Comparison of ENCODE assay signal across 1 cellular context in the genomic region with DNA sequence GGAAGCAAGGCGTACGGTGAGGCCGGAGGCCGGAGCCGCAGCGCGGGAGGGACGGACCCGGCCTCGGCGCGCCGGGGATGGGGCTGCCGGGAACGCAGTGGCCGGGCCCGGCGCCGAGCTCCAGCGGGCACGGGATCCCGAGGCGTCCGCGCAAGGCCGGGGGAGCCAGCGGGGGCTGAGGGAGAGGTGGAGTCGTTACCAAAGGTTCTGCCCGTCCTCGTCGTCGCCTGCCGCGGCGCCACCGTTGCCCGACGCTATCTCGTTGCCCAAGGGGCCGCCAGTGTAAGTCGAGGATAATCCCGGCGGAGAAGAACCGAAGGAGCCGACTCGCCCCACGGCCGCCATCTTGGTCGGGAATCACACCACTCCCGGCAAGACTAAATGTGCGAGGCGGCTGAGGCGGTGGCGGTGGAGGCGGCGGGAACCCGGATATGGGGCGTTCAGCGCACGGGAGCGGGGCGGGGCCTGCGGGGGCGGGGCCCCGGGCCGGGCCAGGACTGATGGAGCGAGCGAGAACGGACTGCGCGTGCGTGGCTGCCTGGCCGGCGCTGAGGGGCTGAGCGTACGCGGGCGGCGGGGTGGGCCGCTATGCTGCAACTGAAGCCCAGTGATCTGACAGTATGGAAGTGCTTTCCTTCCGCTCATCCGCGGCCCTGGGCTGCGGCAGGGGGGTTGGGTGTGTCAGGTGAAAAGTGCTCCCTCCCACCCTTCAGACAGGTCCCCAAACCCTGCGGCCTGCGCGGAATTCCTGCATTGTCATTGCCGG.
TF ChIP-seq lines count a peak whose summit lies in the region.

A gene (minus strand): TSS at position 433 of the 766 bp plus-strand sequence. CDS start 88 bp downstream, at position 345.

TF ChIP-seq in HepG2, 621 proteins besides CTCF, POLR2A, EP300 and RAD21 (continued from another document and continues in another):
- TF ChIP-seq PHF21A (CRISPR knock-in tag; IDR thresholded peaks at IDR 0.05) (no peak), TAF1 (CRISPR knock-in tag; IDR thresholded peaks at IDR 0.05) (peak; percentile 94; the same call in 1 of the 2 replicates), ZNF616 (CRISPR knock-in tag; IDR thresholded peaks at IDR 0.05; ENCODE audit: low read depth) (peak; percentile 81), ZNF468 (CRISPR knock-in tag; IDR thresholded peaks at IDR 0.05) (0 out of 2 replicates have a peak, but pooled peaks have one; percentile 73), ZNF446 (CRISPR knock-in tag; IDR thresholded peaks at IDR 0.05) (no peak), SALL2 (CRISPR knock-in tag; IDR thresholded peaks at IDR 0.05) (0 out of 2 replicates have a peak, but pooled peaks have one; percentile 67), ZBTB38 (CRISPR knock-in tag; IDR thresholded peaks at IDR 0.05) (peak; percentile 64), NFE2L2 (IDR thresholded peaks at IDR 0.05; ENCODE audit: low read length) (no peak), TCF12 (IDR thresholded peaks at IDR 0.05) (no peak), TCF12 (CRISPR knock-in tag; IDR thresholded peaks at IDR 0.05) (peak; percentile 76), THYN1 (CRISPR knock-in tag; IDR thresholded peaks at IDR 0.05; ENCODE audit: borderline replicate concordance, low read depth) (no peak), POLR2AphosphoS2 (IDR thresholded peaks at IDR 0.05; ENCODE audit: low read depth, low read length) (no peak), ZNF296 (CRISPR knock-in tag; conservative IDR thresholded peaks at IDR 0.05) (no peak), SALL1 (CRISPR knock-in tag; IDR thresholded peaks at IDR 0.05) (peak; percentile 49), ZNF790 (CRISPR knock-in tag; IDR thresholded peaks at IDR 0.05; ENCODE audit: borderline replicate concordance) (no peak), ZSCAN21 (CRISPR knock-in tag; IDR thresholded peaks at IDR 0.05; ENCODE audit: borderline replicate concordance) (peak; percentile 66; the same call in 1 of the 2 replicates), NR2F6 (IDR thresholded peaks at IDR 0.05) (no peak), NR2F6 (CRISPR knock-in tag; IDR thresholded peaks at IDR 0.05) (0 out of 2 replicates have a peak, but pooled peaks have one; percentile 18), ERF (CRISPR knock-in tag; IDR thresholded peaks at IDR 0.05) (no peak), ELF1 (CRISPR knock-in tag; IDR thresholded peaks at IDR 0.05) (peak; percentile 82), ZNF12 (CRISPR knock-in tag; IDR thresholded peaks at IDR 0.05) (no peak), ZNF282 (IDR thresholded peaks at IDR 0.05; ENCODE audit: partially characterized antibody) (no peak), HOXD1 (CRISPR knock-in tag; IDR thresholded peaks at IDR 0.05) (0 out of 2 replicates have a peak, but pooled peaks have one; percentile 14), ZKSCAN8 (CRISPR knock-in tag; IDR thresholded peaks at IDR 0.05; ENCODE audit: borderline replicate concordance) (no peak; the same call in 1 of the 2 replicates), GPN1 (CRISPR knock-in tag; IDR thresholded peaks at IDR 0.05; ENCODE audit: borderline replicate concordance) (0 out of 2 replicates have a peak, but pooled peaks have one; percentile 40), REXO4 (CRISPR knock-in tag; IDR thresholded peaks at IDR 0.05; ENCODE audit: borderline replicate concordance) (peak; percentile 69; the same call in 1 of the 2 replicates), NCOA1 (CRISPR knock-in tag; IDR thresholded peaks at IDR 0.05) (no peak), ZNF10 (CRISPR knock-in tag; IDR thresholded peaks at IDR 0.05; ENCODE audit: borderline replicate concordance, low read depth) (no peak), HNRNPL (IDR thresholded peaks at IDR 0.05; ENCODE audit: low read depth, low read length) (no peak), ZZZ3 (CRISPR knock-in tag; IDR thresholded peaks at IDR 0.05; ENCODE audit: borderline replicate concordance) (no peak), ZNF713 (CRISPR knock-in tag; IDR thresholded peaks at IDR 0.05) (no peak), ZNF33A (CRISPR knock-in tag; IDR thresholded peaks at IDR 0.05; ENCODE audit: borderline replicate concordance) (no peak), ZNF232 (CRISPR knock-in tag; IDR thresholded peaks at IDR 0.05; ENCODE audit: borderline replicate concordance) (peak; percentile 25; the same call in 1 of the 2 replicates), GTF2F1 (IDR thresholded peaks at IDR 0.05; ENCODE audit: low read length) (no peak), GATAD2A (CRISPR knock-in tag; IDR thresholded peaks at IDR 0.05) (peak; percentile 14; the same call in 1 of the 2 replicates)
- TF ChIP-seq, protein P1, sequence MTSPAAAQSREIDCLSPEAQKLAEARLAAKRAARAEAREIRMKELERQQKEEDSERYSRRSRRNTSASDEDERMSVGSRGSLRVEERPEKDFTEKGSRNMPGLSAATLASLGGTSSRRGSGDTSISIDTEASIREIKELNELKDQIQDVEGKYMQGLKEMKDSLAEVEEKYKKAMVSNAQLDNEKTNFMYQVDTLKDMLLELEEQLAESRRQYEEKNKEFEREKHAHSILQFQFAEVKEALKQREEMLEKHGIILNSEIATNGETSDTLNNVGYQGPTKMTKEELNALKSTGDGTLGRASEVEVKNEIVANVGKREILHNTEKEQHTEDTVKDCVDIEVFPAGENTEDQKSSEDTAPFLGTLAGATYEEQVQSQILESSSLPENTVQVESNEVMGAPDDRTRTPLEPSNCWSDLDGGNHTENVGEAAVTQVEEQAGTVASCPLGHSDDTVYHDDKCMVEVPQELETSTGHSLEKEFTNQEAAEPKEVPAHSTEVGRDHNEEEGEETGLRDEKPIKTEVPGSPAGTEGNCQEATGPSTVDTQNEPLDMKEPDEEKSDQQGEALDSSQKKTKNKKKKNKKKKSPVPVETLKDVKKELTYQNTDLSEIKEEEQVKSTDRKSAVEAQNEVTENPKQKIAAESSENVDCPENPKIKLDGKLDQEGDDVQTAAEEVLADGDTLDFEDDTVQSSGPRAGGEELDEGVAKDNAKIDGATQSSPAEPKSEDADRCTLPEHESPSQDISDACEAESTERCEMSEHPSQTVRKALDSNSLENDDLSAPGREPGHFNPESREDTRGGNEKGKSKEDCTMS (CRISPR knock-in tag; conservative IDR thresholded peaks at IDR 0.05), result no peak
- TF ChIP-seq, protein P2, sequence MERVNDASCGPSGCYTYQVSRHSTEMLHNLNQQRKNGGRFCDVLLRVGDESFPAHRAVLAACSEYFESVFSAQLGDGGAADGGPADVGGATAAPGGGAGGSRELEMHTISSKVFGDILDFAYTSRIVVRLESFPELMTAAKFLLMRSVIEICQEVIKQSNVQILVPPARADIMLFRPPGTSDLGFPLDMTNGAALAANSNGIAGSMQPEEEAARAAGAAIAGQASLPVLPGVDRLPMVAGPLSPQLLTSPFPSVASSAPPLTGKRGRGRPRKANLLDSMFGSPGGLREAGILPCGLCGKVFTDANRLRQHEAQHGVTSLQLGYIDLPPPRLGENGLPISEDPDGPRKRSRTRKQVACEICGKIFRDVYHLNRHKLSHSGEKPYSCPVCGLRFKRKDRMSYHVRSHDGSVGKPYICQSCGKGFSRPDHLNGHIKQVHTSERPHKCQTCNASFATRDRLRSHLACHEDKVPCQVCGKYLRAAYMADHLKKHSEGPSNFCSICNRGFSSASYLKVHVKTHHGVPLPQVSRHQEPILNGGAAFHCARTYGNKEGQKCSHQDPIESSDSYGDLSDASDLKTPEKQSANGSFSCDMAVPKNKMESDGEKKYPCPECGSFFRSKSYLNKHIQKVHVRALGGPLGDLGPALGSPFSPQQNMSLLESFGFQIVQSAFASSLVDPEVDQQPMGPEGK (CRISPR knock-in tag; IDR thresholded peaks at IDR 0.05), result peak; percentile 34; the same call in 1 of the 2 replicates
- TF ChIP-seq, protein P3, sequence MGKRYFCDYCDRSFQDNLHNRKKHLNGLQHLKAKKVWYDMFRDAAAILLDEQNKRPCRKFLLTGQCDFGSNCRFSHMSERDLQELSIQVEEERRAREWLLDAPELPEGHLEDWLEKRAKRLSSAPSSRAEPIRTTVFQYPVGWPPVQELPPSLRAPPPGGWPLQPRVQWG (CRISPR knock-in tag; IDR thresholded peaks at IDR 0.05; ENCODE audit: borderline replicate concordance, low read depth), result no peak
- TF ChIP-seq, protein P4, sequence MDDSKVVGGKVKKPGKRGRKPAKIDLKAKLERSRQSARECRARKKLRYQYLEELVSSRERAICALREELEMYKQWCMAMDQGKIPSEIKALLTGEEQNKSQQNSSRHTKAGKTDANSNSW (CRISPR knock-in tag; IDR thresholded peaks at IDR 0.05; ENCODE audit: borderline replicate concordance), result peak; percentile 23; the same call in 1 of the 2 replicates
- TF ChIP-seq, protein P5, sequence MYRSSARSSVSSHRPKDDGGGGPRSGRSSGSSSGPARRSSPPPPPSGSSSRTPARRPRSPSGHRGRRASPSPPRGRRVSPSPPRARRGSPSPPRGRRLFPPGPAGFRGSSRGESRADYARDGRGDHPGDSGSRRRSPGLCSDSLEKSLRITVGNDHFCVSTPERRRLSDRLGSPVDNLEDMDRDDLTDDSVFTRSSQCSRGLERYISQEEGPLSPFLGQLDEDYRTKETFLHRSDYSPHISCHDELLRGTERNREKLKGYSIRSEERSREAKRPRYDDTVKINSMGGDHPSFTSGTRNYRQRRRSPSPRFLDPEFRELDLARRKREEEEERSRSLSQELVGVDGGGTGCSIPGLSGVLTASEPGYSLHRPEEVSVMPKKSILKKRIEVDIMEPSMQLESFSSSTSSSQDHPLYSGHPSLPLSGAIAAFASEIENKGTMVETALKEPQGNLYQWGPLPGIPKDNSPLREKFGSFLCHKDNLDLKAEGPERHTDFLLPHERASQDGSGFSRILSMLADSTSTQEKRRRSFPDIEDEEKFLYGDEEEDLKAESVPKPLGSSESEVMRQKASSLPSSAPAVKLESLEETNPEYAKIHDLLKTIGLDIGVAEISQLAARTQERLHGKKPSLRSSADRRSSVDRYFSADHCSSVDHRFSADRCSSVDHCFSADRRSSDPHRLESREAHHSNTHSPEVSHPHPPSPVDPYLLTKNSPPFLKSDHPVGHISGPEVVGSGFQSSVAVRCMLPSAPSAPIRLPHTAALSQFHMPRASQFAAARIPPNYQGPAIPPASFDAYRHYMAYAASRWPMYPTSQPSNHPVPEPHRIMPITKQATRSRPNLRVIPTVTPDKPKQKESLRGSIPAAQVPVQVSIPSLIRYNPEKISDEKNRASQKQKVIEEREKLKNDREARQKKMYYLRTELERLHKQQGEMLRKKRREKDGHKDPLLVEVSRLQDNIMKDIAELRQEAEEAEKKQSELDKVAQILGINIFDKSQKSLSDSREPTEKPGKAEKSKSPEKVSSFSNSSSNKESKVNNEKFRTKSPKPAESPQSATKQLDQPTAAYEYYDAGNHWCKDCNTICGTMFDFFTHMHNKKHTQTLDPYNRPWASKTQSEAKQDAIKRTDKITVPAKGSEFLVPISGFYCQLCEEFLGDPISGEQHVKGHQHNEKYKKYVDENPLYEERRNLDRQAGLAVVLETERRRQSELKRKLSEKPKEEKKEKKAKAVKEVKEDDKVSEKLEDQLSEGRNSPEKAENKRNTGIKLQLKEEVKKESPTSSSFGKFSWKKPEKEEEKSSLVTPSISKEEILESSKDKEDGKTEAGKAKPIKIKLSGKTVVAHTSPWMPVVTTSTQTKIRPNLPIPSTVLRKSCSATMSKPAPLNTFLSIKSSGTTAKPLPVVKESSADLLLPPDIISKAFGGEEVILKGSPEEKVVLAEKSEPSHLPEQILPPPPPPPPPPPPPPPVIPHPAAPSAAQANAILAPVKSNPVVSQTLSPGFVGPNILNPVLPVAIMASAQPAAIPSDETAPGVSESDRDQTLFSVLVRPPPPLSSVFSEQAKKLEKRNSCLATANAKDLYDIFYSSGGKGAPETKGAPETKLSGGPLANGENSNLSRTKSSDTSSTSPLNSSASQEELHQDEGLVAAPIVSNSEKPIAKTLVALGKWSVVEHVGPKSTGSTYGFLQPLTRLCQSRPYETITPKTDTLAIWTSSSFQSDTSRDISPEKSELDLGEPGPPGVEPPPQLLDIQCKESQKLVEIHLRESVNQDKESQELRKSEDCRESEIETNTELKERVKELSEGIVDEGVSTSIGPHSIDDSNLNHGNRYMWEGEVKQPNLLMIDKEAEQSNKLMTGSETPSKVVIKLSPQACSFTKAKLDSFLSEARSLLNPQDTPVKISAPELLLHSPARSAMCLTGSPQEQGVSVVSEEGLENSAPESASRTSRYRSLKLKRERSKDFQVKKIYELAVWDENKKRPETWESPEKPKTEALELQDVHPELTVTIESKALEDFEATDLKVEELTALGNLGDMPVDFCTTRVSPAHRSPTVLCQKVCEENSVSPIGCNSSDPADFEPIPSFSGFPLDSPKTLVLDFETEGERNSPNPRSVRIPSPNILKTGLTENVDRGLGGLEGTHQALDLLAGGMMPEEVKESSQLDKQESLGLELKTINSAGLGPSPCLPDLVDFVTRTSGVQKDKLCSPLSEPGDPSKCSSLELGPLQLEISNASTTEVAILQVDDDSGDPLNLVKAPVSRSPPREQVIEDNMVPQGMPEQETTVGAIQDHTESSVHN (CRISPR knock-in tag; IDR thresholded peaks at IDR 0.05), result no peak
- TF ChIP-seq, protein P6, sequence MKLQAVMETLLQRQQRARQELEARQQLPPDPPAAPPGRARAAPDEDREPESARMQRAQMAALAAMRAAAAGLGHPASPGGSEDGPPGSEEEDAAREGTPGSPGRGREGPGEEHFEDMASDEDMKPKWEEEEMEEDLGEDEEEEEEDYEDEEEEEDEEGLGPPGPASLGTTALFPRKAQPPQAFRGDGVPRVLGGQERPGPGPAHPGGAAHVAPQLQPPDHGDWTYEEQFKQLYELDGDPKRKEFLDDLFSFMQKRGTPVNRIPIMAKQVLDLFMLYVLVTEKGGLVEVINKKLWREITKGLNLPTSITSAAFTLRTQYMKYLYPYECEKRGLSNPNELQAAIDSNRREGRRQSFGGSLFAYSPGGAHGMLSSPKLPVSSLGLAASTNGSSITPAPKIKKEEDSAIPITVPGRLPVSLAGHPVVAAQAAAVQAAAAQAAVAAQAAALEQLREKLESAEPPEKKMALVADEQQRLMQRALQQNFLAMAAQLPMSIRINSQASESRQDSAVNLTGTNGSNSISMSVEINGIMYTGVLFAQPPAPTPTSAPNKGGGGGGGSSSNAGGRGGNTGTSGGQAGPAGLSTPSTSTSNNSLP (IDR thresholded peaks at IDR 0.05; ENCODE audit: low read depth, low read length), result no peak
- TF ChIP-seq, protein P7, sequence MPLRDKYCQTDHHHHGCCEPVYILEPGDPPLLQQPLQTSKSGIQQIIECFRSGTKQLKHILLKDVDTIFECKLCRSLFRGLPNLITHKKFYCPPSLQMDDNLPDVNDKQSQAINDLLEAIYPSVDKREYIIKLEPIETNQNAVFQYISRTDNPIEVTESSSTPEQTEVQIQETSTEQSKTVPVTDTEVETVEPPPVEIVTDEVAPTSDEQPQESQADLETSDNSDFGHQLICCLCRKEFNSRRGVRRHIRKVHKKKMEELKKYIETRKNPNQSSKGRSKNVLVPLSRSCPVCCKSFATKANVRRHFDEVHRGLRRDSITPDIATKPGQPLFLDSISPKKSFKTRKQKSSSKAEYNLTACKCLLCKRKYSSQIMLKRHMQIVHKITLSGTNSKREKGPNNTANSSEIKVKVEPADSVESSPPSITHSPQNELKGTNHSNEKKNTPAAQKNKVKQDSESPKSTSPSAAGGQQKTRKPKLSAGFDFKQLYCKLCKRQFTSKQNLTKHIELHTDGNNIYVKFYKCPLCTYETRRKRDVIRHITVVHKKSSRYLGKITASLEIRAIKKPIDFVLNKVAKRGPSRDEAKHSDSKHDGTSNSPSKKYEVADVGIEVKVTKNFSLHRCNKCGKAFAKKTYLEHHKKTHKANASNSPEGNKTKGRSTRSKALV (CRISPR knock-in tag; IDR thresholded peaks at IDR 0.05), result no peak
- TF ChIP-seq, protein P8, sequence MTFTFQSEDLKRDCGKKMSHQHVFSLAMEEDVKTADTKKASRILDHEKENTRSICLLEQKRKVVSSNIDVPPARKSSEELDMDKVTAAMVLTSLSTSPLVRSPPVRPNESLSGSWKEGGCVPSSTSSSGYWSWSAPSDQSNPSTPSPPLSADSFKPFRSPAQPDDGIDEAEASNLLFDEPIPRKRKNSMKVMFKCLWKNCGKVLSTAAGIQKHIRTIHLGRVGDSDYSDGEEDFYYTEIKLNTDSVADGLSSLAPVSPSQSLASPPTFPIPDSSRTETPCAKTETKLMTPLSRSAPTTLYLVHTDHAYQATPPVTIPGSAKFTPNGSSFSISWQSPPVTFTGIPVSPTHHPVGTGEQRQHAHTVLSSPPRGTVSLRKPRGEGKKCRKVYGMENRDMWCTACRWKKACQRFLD (CRISPR knock-in tag; IDR thresholded peaks at IDR 0.05; ENCODE audit: borderline replicate concordance), result no peak; the same call in 1 of the 2 replicates
